In the genomic region with DNA sequence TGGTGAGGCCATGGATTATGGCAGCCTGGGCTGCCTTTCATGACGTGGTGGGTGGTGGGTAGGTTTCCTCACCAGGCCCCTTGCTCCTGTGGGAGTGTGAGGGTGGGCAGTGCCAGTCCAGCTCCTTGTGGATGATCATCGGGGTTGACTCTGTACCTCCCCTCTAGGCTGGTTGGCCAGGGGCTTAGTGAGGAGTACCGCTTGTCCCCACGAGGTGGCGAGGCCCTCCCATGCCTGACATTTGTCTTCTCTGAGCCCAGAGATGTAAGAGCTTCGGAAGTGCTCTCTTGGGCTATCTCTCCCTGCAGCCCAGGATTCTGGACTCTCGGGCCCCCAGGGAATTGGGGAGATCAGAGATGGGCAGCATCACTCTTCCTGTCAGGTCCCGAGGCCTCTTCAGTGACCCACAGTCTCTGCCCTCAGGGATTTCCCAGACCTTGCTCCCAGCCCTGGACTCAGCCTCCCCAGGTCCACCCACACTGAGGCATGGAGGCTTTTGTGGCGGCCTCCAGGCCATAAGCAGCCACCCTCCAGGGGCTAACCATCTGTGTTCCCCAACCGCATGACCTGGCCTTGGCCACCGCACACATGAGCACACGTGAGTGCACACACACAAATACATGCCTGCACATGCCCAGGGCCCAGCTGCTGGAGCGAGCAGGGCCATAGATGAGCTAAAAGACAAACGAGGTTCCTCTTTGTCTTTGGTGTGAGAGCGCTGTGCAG, we compare ENCODE assay signal across 8 cellular contexts. TPM values are rescaled to one million over a fixed set of nuclear protein-coding genes. Genes with fewer than 3 reads are reported as not detected.
DNase-seq lines count a peak whose midpoint lies in the region; ATAC-seq and TF ChIP-seq lines count a peak whose summit lies in the region.

No MANE protein-coding gene starts in this region.

- peak; percentile 75 for ATAC-seq in GM21619 (IDR thresholded peaks at IDR 0.05; ENCODE audit: unreplicated experiment)
- ATAC-seq in SK-N-SH treated with all-trans-retinoic acid at 6 μM for 48 hours, result peak; percentile 92

- peaks cover 41 to 43% of the 10 kb centered on the region in 2 experiments for H3K27me3 ChIP-seq in mesenchymal stem cell (ENCODE audit: control insufficient read depth in 1 of 2, insufficient read depth in 1 of 2, low read length in 2 of 2)

- no peak overlapping the region for H3K4me3 ChIP-seq in mesenchymal stem cell (ENCODE audit: insufficient read depth in 1 of 2, low read depth in 1 of 2, low read length in 2 of 2)

- H3K18ac ChIP-seq in mesenchymal stem cell (ENCODE audit: low read depth in 1 of 2, low read length in 2 of 2), result peak overlapping the region in 1 of 2 experiments; percentile 86

- H4K91ac ChIP-seq in mesenchymal stem cell (ENCODE audit: low read length), result peak overlapping the region; percentile 0

- H2BK15ac ChIP-seq in mesenchymal stem cell (ENCODE audit: low read depth, poor library complexity, severe bottlenecking), result no peak overlapping the region

- WGBS in mesenchymal stem cell, result 45% methylated on average over 15 of the region's 15 CpGs

- H3K4ac ChIP-seq in mesenchymal stem cell (ENCODE audit: low read depth in 1 of 2, low read length in 2 of 2), result no peak overlapping the region

- H3K36me3 ChIP-seq in mesenchymal stem cell (ENCODE audit: control insufficient read depth in 1 of 2, insufficient read depth in 2 of 2, low read depth in 1 of 2, low read length in 2 of 2), result peaks cover 15 to 22% of the 10 kb centered on the region in 2 experiments

- H3K14ac ChIP-seq in mesenchymal stem cell (ENCODE audit: low read length in 2 of 2), result no peak overlapping the region

- H2BK120ac ChIP-seq in mesenchymal stem cell (ENCODE audit: low read depth, low read length), result no peak overlapping the region

- H3K4me2 ChIP-seq in mesenchymal stem cell (ENCODE audit: low read length, poor library complexity, severe bottlenecking), result no peak overlapping the region

- H4K8ac ChIP-seq in mesenchymal stem cell (ENCODE audit: low read length), result no peak overlapping the region

- H3K9me3 ChIP-seq in mesenchymal stem cell (ENCODE audit: control insufficient read depth, low read length), result no peaks in the 10 kb centered on the region

- H3K79me1 ChIP-seq in mesenchymal stem cell (replicated peaks; ENCODE audit: low read length, poor library complexity, severe bottlenecking), result peaks cover 5% of the 10 kb centered on the region

- no peak overlapping the region for H3K23ac ChIP-seq in mesenchymal stem cell (ENCODE audit: low read length in 2 of 2)

- H2BK12ac ChIP-seq in mesenchymal stem cell (ENCODE audit: low read length in 2 of 2), result no peak overlapping the region

- no peak overlapping the region for H3K27ac ChIP-seq in mesenchymal stem cell (ENCODE audit: low read length, poor library complexity, severe bottlenecking)

- peaks cover 13% of the 10 kb centered on the region for H3K4me1 ChIP-seq in mesenchymal stem cell (ENCODE audit: control insufficient read depth, insufficient read depth, low read depth, low read length)

- DNase-seq in SIG-M5 treated with dmso at 0.1 percent for 504 hours (lab: John Stamatoyannopoulos, UW; ENCODE audit: unreplicated experiment) (peak; percentile 56), SIG-M5 (lab: John Stamatoyannopoulos, UW) (no peak), HuH-7 (ENCODE audit: low spot score) (peak; percentile 81), dedifferentiated amniotic fluid mesenchymal stem cell (ENCODE audit: extremely low spot score) (peak; percentile 66), mesenchymal stem cell (peak; percentile 75)
- DNase-seq in effector CD4-positive, alpha-beta T cell, result no peak

- no peak overlapping the region for H3K9ac ChIP-seq in mesenchymal stem cell (ENCODE audit: low read length)

- H2BK5ac ChIP-seq in mesenchymal stem cell (ENCODE audit: low read depth, low read length, poor library complexity, severe bottlenecking), result no peak overlapping the region

- H2AK5ac ChIP-seq in mesenchymal stem cell (ENCODE audit: low read length, severe bottlenecking), result no peak overlapping the region

- no peak overlapping the region for H2AFZ ChIP-seq in mesenchymal stem cell (ENCODE audit: low read depth, low read length)

TF ChIP-seq in SK-N-SH treated with all-trans-retinoic acid at 6 μM for 48 hours, 23 proteins besides CTCF, POLR2A, EP300 and RAD21:
- TF ChIP-seq, protein P1, sequence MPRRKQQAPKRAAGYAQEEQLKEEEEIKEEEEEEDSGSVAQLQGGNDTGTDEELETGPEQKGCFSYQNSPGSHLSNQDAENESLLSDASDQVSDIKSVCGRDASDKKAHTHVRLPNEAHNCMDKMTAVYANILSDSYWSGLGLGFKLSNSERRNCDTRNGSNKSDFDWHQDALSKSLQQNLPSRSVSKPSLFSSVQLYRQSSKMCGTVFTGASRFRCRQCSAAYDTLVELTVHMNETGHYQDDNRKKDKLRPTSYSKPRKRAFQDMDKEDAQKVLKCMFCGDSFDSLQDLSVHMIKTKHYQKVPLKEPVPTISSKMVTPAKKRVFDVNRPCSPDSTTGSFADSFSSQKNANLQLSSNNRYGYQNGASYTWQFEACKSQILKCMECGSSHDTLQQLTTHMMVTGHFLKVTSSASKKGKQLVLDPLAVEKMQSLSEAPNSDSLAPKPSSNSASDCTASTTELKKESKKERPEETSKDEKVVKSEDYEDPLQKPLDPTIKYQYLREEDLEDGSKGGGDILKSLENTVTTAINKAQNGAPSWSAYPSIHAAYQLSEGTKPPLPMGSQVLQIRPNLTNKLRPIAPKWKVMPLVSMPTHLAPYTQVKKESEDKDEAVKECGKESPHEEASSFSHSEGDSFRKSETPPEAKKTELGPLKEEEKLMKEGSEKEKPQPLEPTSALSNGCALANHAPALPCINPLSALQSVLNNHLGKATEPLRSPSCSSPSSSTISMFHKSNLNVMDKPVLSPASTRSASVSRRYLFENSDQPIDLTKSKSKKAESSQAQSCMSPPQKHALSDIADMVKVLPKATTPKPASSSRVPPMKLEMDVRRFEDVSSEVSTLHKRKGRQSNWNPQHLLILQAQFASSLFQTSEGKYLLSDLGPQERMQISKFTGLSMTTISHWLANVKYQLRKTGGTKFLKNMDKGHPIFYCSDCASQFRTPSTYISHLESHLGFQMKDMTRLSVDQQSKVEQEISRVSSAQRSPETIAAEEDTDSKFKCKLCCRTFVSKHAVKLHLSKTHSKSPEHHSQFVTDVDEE (CRISPR knock-in tag; IDR thresholded peaks at IDR 0.05), result no peak
- no peak for TF ChIP-seq ZFP3 (CRISPR knock-in tag; IDR thresholded peaks at IDR 0.05)
- no peak for TF ChIP-seq ZNF8 (CRISPR knock-in tag; IDR thresholded peaks at IDR 0.05)
- TF ChIP-seq GLIS3 (CRISPR knock-in tag; IDR thresholded peaks at IDR 0.05), result no peak
- TF ChIP-seq, protein P2, sequence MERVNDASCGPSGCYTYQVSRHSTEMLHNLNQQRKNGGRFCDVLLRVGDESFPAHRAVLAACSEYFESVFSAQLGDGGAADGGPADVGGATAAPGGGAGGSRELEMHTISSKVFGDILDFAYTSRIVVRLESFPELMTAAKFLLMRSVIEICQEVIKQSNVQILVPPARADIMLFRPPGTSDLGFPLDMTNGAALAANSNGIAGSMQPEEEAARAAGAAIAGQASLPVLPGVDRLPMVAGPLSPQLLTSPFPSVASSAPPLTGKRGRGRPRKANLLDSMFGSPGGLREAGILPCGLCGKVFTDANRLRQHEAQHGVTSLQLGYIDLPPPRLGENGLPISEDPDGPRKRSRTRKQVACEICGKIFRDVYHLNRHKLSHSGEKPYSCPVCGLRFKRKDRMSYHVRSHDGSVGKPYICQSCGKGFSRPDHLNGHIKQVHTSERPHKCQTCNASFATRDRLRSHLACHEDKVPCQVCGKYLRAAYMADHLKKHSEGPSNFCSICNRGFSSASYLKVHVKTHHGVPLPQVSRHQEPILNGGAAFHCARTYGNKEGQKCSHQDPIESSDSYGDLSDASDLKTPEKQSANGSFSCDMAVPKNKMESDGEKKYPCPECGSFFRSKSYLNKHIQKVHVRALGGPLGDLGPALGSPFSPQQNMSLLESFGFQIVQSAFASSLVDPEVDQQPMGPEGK (CRISPR knock-in tag; IDR thresholded peaks at IDR 0.05; ENCODE audit: borderline replicate concordance), result no peak
- no peak for TF ChIP-seq ZNF565 (CRISPR knock-in tag; conservative IDR thresholded peaks at IDR 0.05; ENCODE audit: low read depth)
- TF ChIP-seq, protein P3, sequence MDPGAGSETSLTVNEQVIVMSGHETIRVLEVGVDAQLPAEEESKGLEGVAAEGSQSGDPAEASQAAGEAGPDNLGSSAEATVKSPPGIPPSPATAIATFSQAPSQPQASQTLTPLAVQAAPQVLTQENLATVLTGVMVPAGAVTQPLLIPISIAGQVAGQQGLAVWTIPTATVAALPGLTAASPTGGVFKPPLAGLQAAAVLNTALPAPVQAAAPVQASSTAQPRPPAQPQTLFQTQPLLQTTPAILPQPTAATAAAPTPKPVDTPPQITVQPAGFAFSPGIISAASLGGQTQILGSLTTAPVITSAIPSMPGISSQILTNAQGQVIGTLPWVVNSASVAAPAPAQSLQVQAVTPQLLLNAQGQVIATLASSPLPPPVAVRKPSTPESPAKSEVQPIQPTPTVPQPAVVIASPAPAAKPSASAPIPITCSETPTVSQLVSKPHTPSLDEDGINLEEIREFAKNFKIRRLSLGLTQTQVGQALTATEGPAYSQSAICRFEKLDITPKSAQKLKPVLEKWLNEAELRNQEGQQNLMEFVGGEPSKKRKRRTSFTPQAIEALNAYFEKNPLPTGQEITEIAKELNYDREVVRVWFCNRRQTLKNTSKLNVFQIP (CRISPR knock-in tag; IDR thresholded peaks at IDR 0.05; ENCODE audit: borderline replicate concordance, low read depth), result no peak
- no peak for TF ChIP-seq ARNTL (CRISPR knock-in tag; IDR thresholded peaks at IDR 0.05; ENCODE audit: borderline replicate concordance, low read depth)
- no peak for TF ChIP-seq PPARA (CRISPR knock-in tag; IDR thresholded peaks at IDR 0.05; ENCODE audit: borderline replicate concordance)
- TF ChIP-seq SNAI2 (CRISPR knock-in tag; IDR thresholded peaks at IDR 0.05), result no peak
- no peak for TF ChIP-seq ZC3H10 (CRISPR knock-in tag; IDR thresholded peaks at IDR 0.05)

RNA-seq across cellular contexts. Expression of a gene that starts 6.5 kb away (rescaled TPM):
- polyA plus RNA-seq in mesenchymal stem cell (2013, experiment 1 of 2), result 10.7 TPM
- 10.3 TPM for polyA plus RNA-seq in mesenchymal stem cell (2013, experiment 2 of 2)

RNA-seq across cellular contexts. Expression of a gene that starts 23.6 kb away (rescaled TPM):
- polyA plus RNA-seq in mesenchymal stem cell (2013, experiment 1 of 2), result not detected
- polyA plus RNA-seq in mesenchymal stem cell (2013, experiment 2 of 2), result not detected

Comparison
In these comparisons a context has a peak if more than half of its experiments do, and no peak if none do; other contexts are left out.
1. DNase-seq: peak in SIG-M5 treated with dmso at 0.1 percent for 504 hours (single experiment), HuH-7 (single experiment), dedifferentiated amniotic fluid mesenchymal stem cell (single experiment) and mesenchymal stem cell (single experiment); none in SIG-M5 (single experiment) and effector CD4-positive, alpha-beta T cell (single experiment).